In genomic region chr4:2054217-2054616, GRCh38 we compare ENCODE assay signal across 1 cellular context.
TF ChIP-seq lines count a peak whose summit lies in the region.

No MANE protein-coding gene starts in this region.

TF ChIP-seq in HepG2, 621 proteins besides CTCF, POLR2A, EP300 and RAD21:
- TF ChIP-seq ZNF691 (CRISPR knock-in tag; IDR thresholded peaks at IDR 0.05; ENCODE audit: borderline replicate concordance, low read depth) (no peak), ETV6 (CRISPR knock-in tag; conservative IDR thresholded peaks at IDR 0.05) (no peak), MYC (CRISPR knock-in tag; IDR thresholded peaks at IDR 0.05; ENCODE audit: borderline replicate concordance) (no peak), CHD2 (IDR thresholded peaks at IDR 0.05; ENCODE audit: low read depth, low read length) (peak; percentile 57; the same call in 1 of the 2 replicates)
